8 cellular contexts compared by ENCODE assay signal in the genomic region with DNA sequence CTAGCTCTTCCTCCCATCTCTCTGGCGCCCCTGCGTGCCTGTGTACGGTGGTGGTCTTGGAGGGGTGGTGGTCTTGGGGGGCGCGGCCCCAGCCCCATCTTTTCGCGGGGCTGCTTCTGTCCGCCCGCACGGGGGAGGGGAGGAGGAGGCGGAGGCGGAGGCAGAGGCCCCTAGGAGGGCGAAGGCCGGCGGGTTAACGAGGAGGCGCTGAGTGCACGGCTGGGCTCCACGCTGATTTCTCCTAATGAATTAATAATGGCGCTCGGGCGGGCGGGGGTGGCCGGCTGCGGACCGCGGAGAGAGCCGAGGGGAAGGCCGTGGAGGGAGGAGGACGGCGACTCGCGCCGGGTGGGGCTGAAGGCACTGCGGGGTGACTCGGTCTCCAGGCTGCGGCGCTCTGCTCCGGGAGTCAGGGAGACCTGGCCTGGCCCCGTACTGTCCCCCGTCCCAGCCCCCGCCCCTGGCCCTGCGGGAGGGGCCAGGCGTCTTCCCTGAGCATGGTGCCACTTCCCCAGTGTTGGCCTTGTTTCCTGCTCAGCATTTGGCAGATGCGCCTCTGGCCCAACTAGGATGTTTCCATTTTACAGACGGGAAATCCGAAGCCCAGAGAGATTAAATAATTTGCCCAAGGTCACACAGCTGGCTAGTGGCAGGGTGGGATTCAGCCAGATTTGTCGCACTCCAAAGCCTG. TPM values are rescaled to one million over a fixed set of nuclear protein-coding genes. Genes with fewer than 3 reads are reported as not detected.
DNase-seq lines count a peak whose midpoint lies in the region; ATAC-seq and TF ChIP-seq lines count a peak whose summit lies in the region.

No MANE protein-coding gene starts in this region.

- intact Hi-C loops in sciatic nerve (cut with DNase I), result no loop called here

- H2AFZ ChIP-seq in hepatocyte, result peak overlapping the region; percentile 61

- peak overlapping the region; percentile 77 for H3K4me3 Mint-ChIP-seq in activated naive CD8-positive, alpha-beta T cell treated with anti-CD3 and anti-CD28 coated beads, Interleukin-2, amount 10 ng/mL, durations not matched to agents 7 days and 5 days

- no peaks in the 10 kb centered on the region for H3K9me3 ChIP-seq in hepatocyte (ENCODE audit: low read depth)

- peaks cover 6% of the 10 kb centered on the region for H3K36me3 ChIP-seq in H7 (replicated peaks; ENCODE audit: control insufficient read depth, insufficient read depth, low read length)
- H3K36me3 ChIP-seq in hepatocyte (replicated peaks; ENCODE audit: insufficient read depth, low read depth), result no peaks in the 10 kb centered on the region

- no peaks in the 10 kb centered on the region for H3K9me3 Mint-ChIP-seq in activated naive CD8-positive, alpha-beta T cell treated with anti-CD3 and anti-CD28 coated beads, Interleukin-2, amount 10 ng/mL, durations not matched to agents 7 days and 5 days

- H3K4me3 ChIP-seq in AG09309 (ENCODE audit: control insufficient read depth, low read depth, low read length) (peak overlapping the region; percentile 40), H7 (ENCODE audit: insufficient read depth, low read depth, low read length) (peak overlapping the region; percentile 61), hepatocyte (peak overlapping the region; percentile 52)

- no peaks in the 10 kb centered on the region for H3K36me3 Mint-ChIP-seq in activated naive CD8-positive, alpha-beta T cell treated with anti-CD3 and anti-CD28 coated beads, Interleukin-2, amount 10 ng/mL, durations not matched to agents 7 days and 5 days

- POLR2A ChIA-PET in activated naive CD8-positive, alpha-beta T cell treated with anti-CD3 and anti-CD28 coated beads, Interleukin-2, amount 10 ng/mL, durations not matched to agents 7 days and 5 days (lab: Charles Lee), result interaction anchor here (0.5 to 0.6 kb wide), 2 partner anchors 133 to 326 kb away, joined by 3 to 4 read pairs; no protein-coding TSS in a partner anchor

- H3K27ac ChIP-seq in hepatocyte, result no peak overlapping the region

- H3K9me2 ChIP-seq in hepatocyte (replicated peaks; ENCODE audit: insufficient read depth), result no peaks in the 10 kb centered on the region

- ATAC-seq in activated naive CD8-positive, alpha-beta T cell treated with anti-CD3 and anti-CD28 coated beads, Interleukin-2, amount 10 ng/mL, durations not matched to agents 7 days and 5 days (ENCODE audit: low read depth), result peak; percentile 71
- peak; percentile 58 for ATAC-seq in sciatic nerve
- ATAC-seq in HG03520 (IDR thresholded peaks at IDR 0.05; ENCODE audit: unreplicated experiment), result no peak

- H3K27me3 Mint-ChIP-seq in activated naive CD8-positive, alpha-beta T cell treated with anti-CD3 and anti-CD28 coated beads, Interleukin-2, amount 10 ng/mL, durations not matched to agents 7 days and 5 days, result peaks cover 28% of the 10 kb centered on the region

- H4K20me1 ChIP-seq in hepatocyte (ENCODE audit: insufficient read depth, poor library complexity, severe bottlenecking), result no peaks in the 10 kb centered on the region

- DNase-seq in AG09309 (ENCODE audit: low read depth) (no peak), H7 (peak; percentile 89), hepatocyte (ENCODE audit: low spot score) (peak; percentile 71), sciatic nerve (ENCODE audit: low spot score) (no peak), SK-N-DZ (ENCODE audit: low spot score) (no peak), NOMO-1 (lab: John Stamatoyannopoulos, UW; ENCODE audit: unreplicated experiment in 2 of 2) (no peak)
- peak; percentile 64 for DNase-seq in activated naive CD8-positive, alpha-beta T cell treated with anti-CD3 and anti-CD28 coated beads, Interleukin-2, amount 10 ng/mL, durations not matched to agents 7 days and 5 days

- peaks cover 17% of the 10 kb centered on the region for H3K27me3 ChIP-seq in H7 (ENCODE audit: control insufficient read depth, insufficient read depth, low read length)
- peaks cover 8% of the 10 kb centered on the region for H3K27me3 ChIP-seq in hepatocyte

- WGBS in hepatocyte (ENCODE audit: low lambda C conversion rate, missing lambda C conversion rate), result 18% methylated on average over 11 of the region's 48 CpGs

- TF ChIP-seq CTCF in AG09309 (IDR thresholded peaks at IDR 0.05; ENCODE audit: control insufficient read depth, insufficient read depth, low read depth, low read length, missing control alignments) (no peak), hepatocyte (IDR thresholded peaks at IDR 0.05; ENCODE audit: poor library complexity) (no peak)

- peaks cover 8% of the 10 kb centered on the region for H3K4me1 Mint-ChIP-seq in activated naive CD8-positive, alpha-beta T cell treated with anti-CD3 and anti-CD28 coated beads, Interleukin-2, amount 10 ng/mL, durations not matched to agents 7 days and 5 days

- peak overlapping the region; percentile 48 for H3K27ac Mint-ChIP-seq in activated naive CD8-positive, alpha-beta T cell treated with anti-CD3 and anti-CD28 coated beads, Interleukin-2, amount 10 ng/mL, durations not matched to agents 7 days and 5 days

- H3K4me2 ChIP-seq in hepatocyte, result peak overlapping the region; percentile 94

- H3K4me1 ChIP-seq in hepatocyte (ENCODE audit: insufficient read depth), result peaks cover 9% of the 10 kb centered on the region

- no peaks in the 10 kb centered on the region for H3K79me2 ChIP-seq in hepatocyte

RNA-seq across cellular contexts. Expression of gene GAREM2, which starts 6.0 kb away (rescaled TPM):
- 7.2 and 9.5 TPM in 2 replicates for total RNA-seq in H7 (2014; rRNA removed; shearing (Covaris generic))
- 1 to 10 TPM; 4.1 to 4.9 TPM for total RNA-seq in activated naive CD8-positive, alpha-beta T cell treated with anti-CD3 and anti-CD28 coated beads, Interleukin-2, amount 10 ng/mL, durations not matched to agents 7 days and 5 days
- total RNA-seq in hepatocyte, result 4.7 TPM in 2 replicates
- polyA plus RNA-seq in hepatocyte, result 5.1 and 9.1 TPM in 2 replicates
- total RNA-seq in sciatic nerve, result 6.8 TPM
- 20.4 and 20.8 TPM in 2 replicates for polyA plus RNA-seq in SK-N-DZ (2014; cell fraction: cytosol; rRNA removed)
- polyA plus RNA-seq in SK-N-DZ (2014; cell fraction: nucleus; rRNA removed), result 15.6 and 15.9 TPM in 2 replicates

Comparison
In these comparisons a context has a peak if more than half of its experiments do, and no peak if none do; other contexts are left out.
1. DNase-seq: peak in H7 (single experiment), activated naive CD8-positive, alpha-beta T cell treated with anti-CD3 and anti-CD28 coated beads, Interleukin-2, amount 10 ng/mL, durations not matched to agents 7 days and 5 days (single experiment) and hepatocyte (single experiment); none in AG09309 (single experiment), sciatic nerve (single experiment), SK-N-DZ (single experiment) and NOMO-1 (0 of 2).
2. Peak in every context shown above with its lines, with median percentiles within 50 percentile points of each other: H3K4me3 ChIP-seq.